Comparison of ENCODE assay signal across 8 cellular contexts in genomic region chrX:49192722-49193328, GRCh38. TPM values are rescaled to one million over a fixed set of nuclear protein-coding genes. Genes with fewer than 3 reads are reported as not detected.
DNase-seq lines count a peak whose midpoint lies in the region; ATAC-seq, FAIRE-seq and TF ChIP-seq lines count a peak whose summit lies in the region.

No MANE protein-coding gene starts in this region.

- H3K4me3 ChIP-seq in DOHH2 (ENCODE audit: low read length) (no peak overlapping the region), PC-3 (ENCODE audit: low read length) (no peak overlapping the region), pancreas (no peak overlapping the region)

- H3K4me2 ChIP-seq in DOHH2 (ENCODE audit: low read length) (peak overlapping the region; percentile 63), PC-3 (ENCODE audit: low read length) (peak overlapping the region; percentile 84; the same call in 1 of the 2 replicates)

- H3K9ac ChIP-seq in PC-3 (ENCODE audit: low read length) = no peak overlapping the region

- H3K4me1 Mint-ChIP-seq in chondrocyte (ENCODE audit: low read depth) = peaks cover 15% of the 10 kb centered on the region

- intact Hi-C loops in PC-3 (cut with micrococcal nuclease) (loop anchor here (10.0 kb wide), 1 partner anchor 562 kb away; no protein-coding TSS in a partner anchor), pancreas (cut with DNase I) (no loop called here)

- no peaks in the 10 kb centered on the region for H3K9me2 ChIP-seq in DOHH2 (replicated peaks; ENCODE audit: control insufficient read depth, low read length)
- no peaks in the 10 kb centered on the region for H3K9me2 ChIP-seq in PC-3 (replicated peaks; ENCODE audit: low read length)

- no peaks in the 10 kb centered on the region for H3K36me3 ChIP-seq in DOHH2 (ENCODE audit: control insufficient read depth, low read length)
- H3K36me3 ChIP-seq in PC-3 (ENCODE audit: low read depth, low read length) = no peaks in the 10 kb centered on the region
- no peaks in the 10 kb centered on the region for H3K36me3 ChIP-seq in pancreas

- H3F3A ChIP-seq in DOHH2 (ENCODE audit: control insufficient read depth, insufficient read depth) (peaks cover 7% of the 10 kb centered on the region), PC-3 (ENCODE audit: low read length, unreplicated experiment) (no peaks in the 10 kb centered on the region)

- H2AFZ ChIP-seq in PC-3 (ENCODE audit: low read length) = no peak overlapping the region

- no peaks in the 10 kb centered on the region for H3K27me3 Mint-ChIP-seq in chondrocyte (ENCODE audit: low read depth)

- H3K79me2 ChIP-seq in DOHH2 (ENCODE audit: control insufficient read depth, low read length) = peaks cover 3% of the 10 kb centered on the region
- H3K79me2 ChIP-seq in PC-3 (ENCODE audit: low read length) = 0 out of 2 replicates have a peak, but pooled peaks cover 6% of the 10 kb centered on the region

- H3K27ac Mint-ChIP-seq in chondrocyte (ENCODE audit: unreplicated experiment) = no peak overlapping the region

- H4K20me1 ChIP-seq in DOHH2 (ENCODE audit: control insufficient read depth, insufficient read depth, low read depth, low read length) (no peaks in the 10 kb centered on the region), PC-3 (ENCODE audit: low read length) (no peaks in the 10 kb centered on the region)

- H3K36me3 Mint-ChIP-seq in chondrocyte (ENCODE audit: low read depth) = no peaks in the 10 kb centered on the region

- TF ChIP-seq CTCF in 22Rv1 (IDR thresholded peaks at IDR 0.05) (peak; percentile 79), DOHH2 (IDR thresholded peaks at IDR 0.05; ENCODE audit: low read depth, low read length, poor library complexity, severe bottlenecking) (peak; percentile 66), PC-3 (conservative IDR thresholded peaks at IDR 0.05; ENCODE audit: low read depth, low read length) (peak; percentile 78), chondrocyte (IDR thresholded peaks at IDR 0.05) (peak; percentile 75), pancreas (IDR thresholded peaks at IDR 0.05) (peak in 3 of 4 donors; percentile 24 to 43 (median 29))

- H3K27me3 ChIP-seq in DOHH2 (ENCODE audit: control insufficient read depth, low read length) (no peaks in the 10 kb centered on the region), PC-3 (ENCODE audit: low read length) (no peaks in the 10 kb centered on the region), pancreas (no peaks in the 10 kb centered on the region)

- H3K27ac ChIP-seq in 22Rv1 = peak overlapping the region; percentile 83
- no peak overlapping the region for H3K27ac ChIP-seq in DOHH2 (ENCODE audit: low read depth, low read length)
- H3K27ac ChIP-seq in PC-3 (ENCODE audit: low read length) = no peak overlapping the region
- no peak overlapping the region for H3K27ac ChIP-seq in pancreas

- no peak for ATAC-seq in PC-3
- no peak for ATAC-seq in pancreas
- no peak for ATAC-seq in HG02840 (IDR thresholded peaks at IDR 0.05; ENCODE audit: low FRiP score, unreplicated experiment)

- BruUV-seq in PC-3 (replicated peaks; lab: Mats Ljungman, UMichigan) = no TSS peak

- POLR2A ChIA-PET in PC-3 (lab: Charles Lee; ENCODE audit: unreplicated experiment) = no interaction called here

- FAIRE-seq in pancreas (lab: Jason Lieb, UNC) = no peak

- DNase-seq in PC-3 = peak; percentile 41
- DNase-seq in chondrocyte (ENCODE audit: low spot score) = no peak
- peak in 1 of 6 donors; percentile 35 for DNase-seq in pancreas
- no peak for DNase-seq in activated CD8-positive, alpha-beta memory T cell treated with anti-CD3 and anti-CD28 coated beads for 24 hours
- DNase-seq in T-helper 9 cell = no peak

- H3K9me3 ChIP-seq in DOHH2 (ENCODE audit: control insufficient read depth, insufficient read depth, low read length) (no peaks in the 10 kb centered on the region), PC-3 (ENCODE audit: low read length) (no peaks in the 10 kb centered on the region), pancreas (no peaks in the 10 kb centered on the region)

- H3K9me3 Mint-ChIP-seq in chondrocyte (ENCODE audit: low read depth) = peaks cover 4% of the 10 kb centered on the region

- peaks cover 30% of the 10 kb centered on the region for H3K4me1 ChIP-seq in DOHH2 (ENCODE audit: control insufficient read depth, low read length)
- peaks cover 10% of the 10 kb centered on the region for H3K4me1 ChIP-seq in PC-3 (ENCODE audit: insufficient read depth, low read length)
- H3K4me1 ChIP-seq in pancreas = peaks cover 0 to 9% (median 0%) of the 10 kb centered on the region in 3 donors

- CTCF ChIA-PET in PC-3 (lab: Charles Lee) = interaction anchor here (0.6 kb wide), 1 partner anchor 100 kb away, joined by 3 read pairs; no protein-coding TSS in a partner anchor

- H3K4me3 Mint-ChIP-seq in chondrocyte (ENCODE audit: unreplicated experiment) = no peak overlapping the region

- WGBS in pancreas, 2 donors = 49 to 56% methylated on average over 10 of the region's 10 CpGs

RNA-seq across cellular contexts. Expression of gene PRICKLE3, which starts 6.7 kb away (rescaled TPM):
- total RNA-seq in PC-3 (2014; rRNA removed) (16.5 and 29.1 TPM in 2 replicates), chondrocyte (7.2 to 8.2 TPM (median 7.5 TPM) in 3 replicates), pancreas (1 to 10 TPM; 4.2 to 7.0 (median 5.6) TPM)
- 1 to 10 TPM; 4.3 to 6.7 TPM for polyA plus RNA-seq in pancreas

RNA-seq across cellular contexts. Expression of gene SYP, which starts 7.2 kb away (rescaled TPM):
- total RNA-seq in PC-3 (2014; rRNA removed) = 0.29 and 0.47 TPM in 2 replicates
- 0.87 to 1.5 TPM (median 1.4 TPM) in 3 replicates for total RNA-seq in chondrocyte
- total RNA-seq in pancreas = 1 to 10 TPM; 2.0 to 9.8 (median 4.2) TPM
- 10 to 100 TPM; 13.4 to 41.7 TPM for polyA plus RNA-seq in pancreas

RNA-seq across cellular contexts. Expression of gene PLP2, which starts 21.1 kb away (rescaled TPM):
- total RNA-seq in PC-3 (2014; rRNA removed) (165 and 171 TPM in 2 replicates), chondrocyte (120 to 203 TPM (median 187 TPM) in 3 replicates), pancreas (100 to 1,000 TPM in 4 of 6 donors, 10 to 100 TPM in 2; 36.0 to 125 (median 114) TPM)
- 100 to 1,000 TPM; 119 to 126 TPM for polyA plus RNA-seq in pancreas

RNA-seq across cellular contexts. Expression of gene MAGIX, which starts 30.3 kb away (rescaled TPM):
- 9.3 and 12.5 TPM in 2 replicates for total RNA-seq in PC-3 (2014; rRNA removed)
- total RNA-seq in chondrocyte = 1.6 to 3.5 TPM (median 2.9 TPM) in 3 replicates
- 10 to 100 TPM in 1 of 6 donors, 1 to 10 TPM in 5; 6.8 to 12.7 (median 8.3) TPM for total RNA-seq in pancreas
- 10 to 100 TPM; 12.8 to 25.7 TPM for polyA plus RNA-seq in pancreas

RNA-seq across cellular contexts. Expression of gene CACNA1F, which starts 40.3 kb away (rescaled TPM):
- not detected in 2 replicates for total RNA-seq in PC-3 (2014; rRNA removed)
- total RNA-seq in chondrocyte = not detected in 3 replicates
- total RNA-seq in pancreas = under 1 TPM; 0.03 to 0.87 (median 0.18) TPM
- under 1 TPM; 0.23 to 0.30 TPM for polyA plus RNA-seq in pancreas

Comparison
In these comparisons a context has a peak if more than half of its experiments do, and no peak if none do; other contexts are left out.
1. CTCF ChIP-seq: peak in every context shown above with its lines; median percentile 79 in 22Rv1; 78 in PC-3; 75 in chondrocyte; 66 in DOHH2; 29 in pancreas.